ENCODE assay signal across 16 cellular contexts in genomic region chr13:95123726-95124125, GRCh38.
"Had no signal": no experiment of that assay in that cellular context is flagged by ENCODE, and none has a peak within 500 bp of the region (broad histone marks: within the 10 kb centered on the region; RNA-seq: fewer than 3 reads in every experiment).

No MANE protein-coding gene starts in this region.

- H3K4me3 Mint-ChIP-seq: activated CD4-positive, alpha-beta memory T cell treated with anti-CD3 and anti-CD28 coated beads for 36 hours; activated naive CD8-positive, alpha-beta T cell treated with anti-CD3 and anti-CD28 coated beads for 36 hours; activated T-helper 1 cell treated with anti-CD3 and anti-CD28 coated beads, Interleukin-12 subunit alpha, Interleukin-12 subunit beta, Interleukin-2, Interleukin-4 antibody, amounts not matched to agents 30 ng/mL and 10 ng/mL and 1 ng/mL, durations not matched to agents 14 hours and 24 hours and 36 hours; effector memory CD8-positive, alpha-beta T cell; mesothelial cell of epicardium; nephron progenitor cell; T-helper 17 cell had no signal

- H3K27me3 Mint-ChIP-seq: activated CD4-positive, alpha-beta memory T cell treated with anti-CD3 and anti-CD28 coated beads for 36 hours; activated naive CD8-positive, alpha-beta T cell treated with anti-CD3 and anti-CD28 coated beads for 36 hours; effector memory CD8-positive, alpha-beta T cell; T-helper 17 cell had no signal

- H3K9me3 ChIP-seq: testis had no signal

- H3K4me1 Mint-ChIP-seq: mesothelial cell of epicardium, nephron progenitor cell had no signal

- H3K4me3 ChIP-seq: lung, testis had no signal

- H3K9me3 Mint-ChIP-seq: activated CD4-positive, alpha-beta memory T cell treated with anti-CD3 and anti-CD28 coated beads for 36 hours; activated naive CD8-positive, alpha-beta T cell treated with anti-CD3 and anti-CD28 coated beads for 36 hours; activated T-helper 1 cell treated with anti-CD3 and anti-CD28 coated beads, Interleukin-12 subunit alpha, Interleukin-12 subunit beta, Interleukin-2, Interleukin-4 antibody, amounts not matched to agents 30 ng/mL and 10 ng/mL and 1 ng/mL, durations not matched to agents 14 hours and 24 hours and 36 hours; effector memory CD8-positive, alpha-beta T cell; mesothelial cell of epicardium; nephron progenitor cell had no signal

- H3K27ac ChIP-seq: testis, WERI-Rb-1 had no signal

- DNase-seq: activated CD4-positive, alpha-beta memory T cell treated with anti-CD3 and anti-CD28 coated beads for 36 hours; activated naive CD8-positive, alpha-beta T cell treated with anti-CD3 and anti-CD28 coated beads for 36 hours; activated T-cell treated with anti-CD3 and anti-CD28 coated beads for 4 hours; amniotic stem cell; effector memory CD8-positive, alpha-beta T cell; nephron progenitor cell; occipital lobe; posterior cingulate gyrus; retina; stimulated activated CD4-positive, alpha-beta T cell treated with anti-CD3 and anti-CD28 coated beads, Interleukin-2, amount 100 ng/mL, for 48 hours; T-helper 17 cell; testis; WERI-Rb-1 had no signal

- ATAC-seq: effector memory CD8-positive, alpha-beta T cell; T-helper 17 cell had no signal

- H3K27me3 ChIP-seq: testis had no signal

- H3K4me1 ChIP-seq: testis had no signal

- H3K36me3 ChIP-seq: WERI-Rb-1 had no signal

- H3K27ac Mint-ChIP-seq: activated CD4-positive, alpha-beta memory T cell treated with anti-CD3 and anti-CD28 coated beads for 36 hours; activated naive CD8-positive, alpha-beta T cell treated with anti-CD3 and anti-CD28 coated beads for 36 hours; activated T-helper 1 cell treated with anti-CD3 and anti-CD28 coated beads, Interleukin-12 subunit alpha, Interleukin-12 subunit beta, Interleukin-2, Interleukin-4 antibody, amounts not matched to agents 30 ng/mL and 10 ng/mL and 1 ng/mL, durations not matched to agents 14 hours and 24 hours and 36 hours; effector memory CD8-positive, alpha-beta T cell; mesothelial cell of epicardium; nephron progenitor cell; T-helper 17 cell had no signal
